ENCODE assay signal across 9 cellular contexts in genomic region chrX:131675596-131676194, GRCh38.
A peak's percentile ranks its signal among the peaks of the same experiment; 100 is the strongest.
DNase-seq lines count a peak whose midpoint lies in the region; ATAC-seq and TF ChIP-seq lines count a peak whose summit lies in the region.
"Had no signal": no experiment of that assay in that cellular context is flagged by ENCODE, and none has a peak within 500 bp of the region (broad histone marks: within the 10 kb centered on the region; RNA-seq: fewer than 3 reads in every experiment).

No MANE protein-coding gene starts in this region.

- no peaks in the 10 kb centered on the region for H3K4me1 ChIP-seq in HAP-1
- H3K4me1 ChIP-seq in iPS DF 6.9 (ENCODE audit: control insufficient read depth, insufficient read depth, low read length) = no peaks in the 10 kb centered on the region
- no peaks in the 10 kb centered on the region for H3K4me1 ChIP-seq in CD8-positive, alpha-beta T cell (ENCODE audit: insufficient read depth, low read length)
- H3K4me1 ChIP-seq: SJCRH30 had no signal

- no peaks in the 10 kb centered on the region for H3K4me1 Mint-ChIP-seq in CD8-positive, alpha-beta T cell (ENCODE audit: low read depth)

- no peaks in the 10 kb centered on the region for H3K9me3 ChIP-seq in HAP-1
- no peaks in the 10 kb centered on the region for H3K9me3 ChIP-seq in iPS DF 6.9 (ENCODE audit: control insufficient read depth, insufficient read depth, low read length)
- H3K9me3 ChIP-seq in CD8-positive, alpha-beta T cell (ENCODE audit: low read length) = no peaks in the 10 kb centered on the region
- H3K9me3 ChIP-seq: SJCRH30 had no signal

- no peaks in the 10 kb centered on the region for H3K36me3 Mint-ChIP-seq in CD8-positive, alpha-beta T cell

- in situ Hi-C loops in HAP-1 (cut with MboI; ENCODE audit: low sequenced_read_pairs) = loop anchor here (5.0 to 10.0 kb wide), 2 partner anchors 167 to 691 kb away; no protein-coding TSS in a partner anchor

- no peak overlapping the region for H3K4me3 ChIP-seq in HAP-1
- H3K4me3 ChIP-seq in iPS DF 6.9 (ENCODE audit: low read length) = no peak overlapping the region
- no peak overlapping the region for H3K4me3 ChIP-seq in CD8-positive, alpha-beta T cell (ENCODE audit: low read depth, low read length)
- H3K4me3 ChIP-seq: SJCRH30 had no signal

- H3K9me3 Mint-ChIP-seq in CD8-positive, alpha-beta T cell = no peaks in the 10 kb centered on the region

- intact Hi-C loops in CD8-positive, alpha-beta T cell (cut with DNase I, micrococcal nuclease) = loop anchor here in 1 of 2 experiments (2.0 to 5.0 kb wide), 2 partner anchors 165 to 698 kb away; no protein-coding TSS in a partner anchor
- intact Hi-C loops in Right ventricle myocardium superior (cut with DNase I) (no loop called here), posterior vena cava (cut with DNase I) (no loop called here)

- peak; percentile 11 for DNase-seq in GM10266 (ENCODE audit: extremely low spot score)
- peak; percentile 39 to 60 for DNase-seq in HAP-1 (ENCODE audit: low spot score in 2 of 2)
- DNase-seq in RKO (ENCODE audit: low spot score) = peak; percentile 51
- peak; percentile 7 for DNase-seq in iPS DF 6.9 (ENCODE audit: low read depth, low spot score)
- no peak for DNase-seq in CD8-positive, alpha-beta T cell
- DNase-seq in Right ventricle myocardium superior = no peak
- DNase-seq in posterior vena cava (ENCODE audit: low spot score) = no peak

- ATAC-seq in GM21515 (IDR thresholded peaks at IDR 0.05; ENCODE audit: unreplicated experiment) (no peak), Right ventricle myocardium superior (ENCODE audit: poor library complexity) (no peak)
- no peak for ATAC-seq in CD8-positive, alpha-beta T cell

- CTCF ChIA-PET in CD8-positive, alpha-beta T cell (lab: Charles Lee) = no interaction called here

- H3K27me3 Mint-ChIP-seq in CD8-positive, alpha-beta T cell (ENCODE audit: low read depth) = no peaks in the 10 kb centered on the region

- H3K4me3 Mint-ChIP-seq in CD8-positive, alpha-beta T cell = no peak overlapping the region

- no CpG with 5 or more reads among the region's 1 CpG for WGBS in iPS DF 6.9 (ENCODE audit: insufficient coverage, insufficient read length)

- H3K27me3 ChIP-seq in HAP-1 (ENCODE audit: low read depth) (no peaks in the 10 kb centered on the region), iPS DF 6.9 (ENCODE audit: control insufficient read depth, insufficient read depth, low read length) (no peaks in the 10 kb centered on the region)
- H3K27me3 ChIP-seq in CD8-positive, alpha-beta T cell (ENCODE audit: insufficient read depth, low read length) = no peaks in the 10 kb centered on the region
- H3K27me3 ChIP-seq: SJCRH30 had no signal

- H3K36me3 ChIP-seq in HAP-1 (replicated peaks) (no peaks in the 10 kb centered on the region), iPS DF 6.9 (ENCODE audit: control insufficient read depth, insufficient read depth, low read length) (no peaks in the 10 kb centered on the region)
- H3K36me3 ChIP-seq in CD8-positive, alpha-beta T cell (ENCODE audit: insufficient read depth, low read length) = no peaks in the 10 kb centered on the region
- H3K36me3 ChIP-seq: SJCRH30 had no signal

- POLR2A ChIA-PET in CD8-positive, alpha-beta T cell (lab: Charles Lee) = no interaction called here

- peak; percentile 19 for TF ChIP-seq CTCF in GM10266 (IDR thresholded peaks at IDR 0.05; ENCODE audit: control insufficient read depth, insufficient read depth, low read depth, missing control alignments)
- TF ChIP-seq CTCF in CD8-positive, alpha-beta T cell (IDR thresholded peaks at IDR 0.05) = no peak

- no peak overlapping the region for H3K27ac ChIP-seq in iPS DF 6.9 (ENCODE audit: low read length)
- no peak overlapping the region for H3K27ac ChIP-seq in CD8-positive, alpha-beta T cell (ENCODE audit: low read depth, low read length)
- H3K27ac ChIP-seq: SJCRH30 had no signal

- H3K27ac Mint-ChIP-seq in CD8-positive, alpha-beta T cell = no peak overlapping the region

Comparison
In these comparisons a context has a peak if more than half of its experiments do, and no peak if none do; other contexts are left out.
1. DNase-seq: peak in GM10266 (single experiment), HAP-1 (2 of 2), RKO (single experiment) and iPS DF 6.9 (single experiment); none in CD8-positive, alpha-beta T cell (0 of 7), Right ventricle myocardium superior (single experiment) and posterior vena cava (single experiment).